1 cellular context compared by ENCODE assay signal in genomic region chr2:219626540-219626939, GRCh38.
TF ChIP-seq lines count a peak whose summit lies in the region.

No MANE protein-coding gene starts in this region.

TF ChIP-seq in WTC11, 78 proteins besides CTCF, POLR2A, EP300 and RAD21 (continued from another document):
- TF ChIP-seq ATF2 (CRISPR knock-in tag; IDR thresholded peaks at IDR 0.05; ENCODE audit: borderline replicate concordance, low read depth) (no peak), ZNF425 (CRISPR knock-in tag; conservative IDR thresholded peaks at IDR 0.05) (no peak), ARID4B (CRISPR knock-in tag; IDR thresholded peaks at IDR 0.05; ENCODE audit: borderline replicate concordance) (no peak), ZNF512 (CRISPR knock-in tag; IDR thresholded peaks at IDR 0.05; ENCODE audit: borderline replicate concordance) (no peak), OVOL2 (CRISPR knock-in tag; IDR thresholded peaks at IDR 0.05; ENCODE audit: borderline replicate concordance) (no peak)
